In the genomic region with DNA sequence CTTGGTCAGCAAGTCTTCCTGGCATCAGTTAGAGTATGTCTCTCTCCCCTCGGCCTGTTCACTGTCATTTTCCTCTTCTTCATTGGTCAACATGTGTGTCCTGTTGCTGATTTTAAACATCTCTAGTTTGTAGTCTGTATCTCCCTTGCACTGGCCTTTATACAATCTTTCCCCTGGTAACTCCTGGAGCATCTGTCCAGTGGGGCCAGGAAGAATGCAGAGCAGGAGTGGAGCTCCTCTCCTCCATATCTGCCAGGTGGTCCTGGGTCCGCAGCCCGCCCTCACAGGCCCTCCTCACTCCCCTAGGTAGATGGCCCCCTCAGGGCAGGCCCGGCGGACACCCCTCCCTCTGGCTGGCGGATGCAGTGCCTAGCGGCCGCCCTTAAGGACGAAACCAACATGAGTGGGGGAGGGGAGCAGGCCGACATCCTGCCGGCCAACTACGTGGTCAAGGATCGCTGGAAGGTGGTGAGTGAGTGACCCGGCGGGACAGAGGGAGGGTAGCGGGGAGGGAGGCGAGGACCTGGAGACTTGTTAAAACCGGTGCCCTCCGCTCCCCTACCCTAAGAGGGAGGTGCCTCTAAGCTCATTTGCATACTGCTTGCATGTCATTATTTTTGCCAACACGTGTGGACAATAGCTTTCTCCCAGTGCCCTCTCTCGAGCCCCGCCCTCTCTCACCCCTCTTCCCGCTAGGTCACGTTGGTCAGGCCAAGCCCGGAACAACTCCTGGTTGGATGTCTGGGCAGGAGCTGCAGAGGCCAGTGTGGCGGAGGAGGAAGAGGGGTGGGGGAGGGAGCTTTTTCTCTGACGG, we compare ENCODE assay signal across 8 cellular contexts. TPM values are rescaled to one million over a fixed set of nuclear protein-coding genes. Genes with fewer than 3 reads are reported as not detected.
A peak's percentile ranks its signal among the peaks of the same experiment; 100 is the strongest.
DNase-seq lines count a peak whose midpoint lies in the region; ATAC-seq and TF ChIP-seq lines count a peak whose summit lies in the region.

No MANE protein-coding gene starts in this region.

- H3K4me3 ChIP-seq in SJCRH30 (peak overlapping the region; percentile 43), endodermal cell (ENCODE audit: low read length) (peak overlapping the region; percentile 84), mucosa of descending colon (no peak overlapping the region), urinary bladder (ENCODE audit: low read depth, low read length) (peak overlapping the region; percentile 21)

- H3K27me3 Mint-ChIP-seq in CD14-positive monocyte (ENCODE audit: low read depth in 3 of 3) (peaks cover 23 to 40% (median 37%) of the 10 kb centered on the region in 3 donors), endodermal cell (ENCODE audit: insufficient read depth) (peaks cover 35% of the 10 kb centered on the region)

- H3K27ac ChIP-seq in SJCRH30 (no peak overlapping the region), endodermal cell (ENCODE audit: low read depth, low read length) (peak overlapping the region; percentile 48), urinary bladder (ENCODE audit: low read depth) (no peak overlapping the region)

- peaks cover 0 to 6% (median 0%) of the 10 kb centered on the region in 7 donors for H3K9me3 Mint-ChIP-seq in CD14-positive monocyte
- H3K9me3 Mint-ChIP-seq in endodermal cell: no peaks in the 10 kb centered on the region

- H3K27me3 ChIP-seq in SJCRH30 (peaks cover 23% of the 10 kb centered on the region), endodermal cell (ENCODE audit: control insufficient read depth, insufficient read depth, low read length, poor library complexity, severe bottlenecking) (peaks cover 69% of the 10 kb centered on the region)

- no peak overlapping the region for H3K4me3 Mint-ChIP-seq in CD14-positive monocyte
- peak overlapping the region; percentile 78 for H3K4me3 Mint-ChIP-seq in endodermal cell

- ATAC-seq in GM18909 (IDR thresholded peaks at IDR 0.05; ENCODE audit: poor library complexity, unreplicated experiment): peak; percentile 20
- ATAC-seq in HG03196 (IDR thresholded peaks at IDR 0.05; ENCODE audit: unreplicated experiment): peak; percentile 15
- peak; percentile 74 for ATAC-seq in mucosa of descending colon

- TF ChIP-seq CTCF in CD14-positive monocyte (IDR thresholded peaks at IDR 0.05): no peak
- no peak for TF ChIP-seq CTCF in endodermal cell (conservative IDR thresholded peaks at IDR 0.05)
- no peak for TF ChIP-seq CTCF in mucosa of descending colon (IDR thresholded peaks at IDR 0.05)

- no peaks in the 10 kb centered on the region for H3K36me3 ChIP-seq in SJCRH30
- no peaks in the 10 kb centered on the region for H3K36me3 ChIP-seq in endodermal cell (ENCODE audit: control insufficient read depth, insufficient read depth, low read length)
- H3K36me3 ChIP-seq in mucosa of descending colon (ENCODE audit: low read depth): no peaks in the 10 kb centered on the region
- no peaks in the 10 kb centered on the region for H3K36me3 ChIP-seq in urinary bladder (ENCODE audit: insufficient read depth)

- DNase-seq in CD14-positive monocyte (ENCODE audit: low spot score) (no peak), SJCRH30 (peak; percentile 27 to 39), endodermal cell (peak; percentile 96), mucosa of descending colon (peak; percentile 60 to 80 (median 72)), GOT3 (lab: John Stamatoyannopoulos, UW) (no peak)

- 0 to 9% methylated on average over 2 to 27 of the region's 27 CpGs for WGBS in endodermal cell (ENCODE audit: insufficient coverage in 1 of 2, insufficient read length in 1 of 2), 2 experiments
- WGBS in urinary bladder: 17% methylated on average over 27 of the region's 27 CpGs

- no peak overlapping the region for H3K9ac ChIP-seq in endodermal cell (ENCODE audit: extremely low read depth, low read length, poor library complexity, severe bottlenecking)

- H3K4me1 ChIP-seq in SJCRH30 (no peaks in the 10 kb centered on the region; the same call in 1 of the 2 replicates), endodermal cell (ENCODE audit: control insufficient read depth, insufficient read depth, low read length) (no peaks in the 10 kb centered on the region), mucosa of descending colon (ENCODE audit: low read depth) (peaks cover 12% of the 10 kb centered on the region), urinary bladder (ENCODE audit: insufficient read depth) (peaks cover 2% of the 10 kb centered on the region)

- intact Hi-C loops in CD14-positive monocyte (cut with micrococcal nuclease) (loop anchor here in 1 of 2 donors (10.0 kb wide), 1 partner anchor 72 kb away; the partner anchor contains the start of gene SRF), mucosa of descending colon (cut with DNase I, micrococcal nuclease) (no loop called here)

- H3K36me3 Mint-ChIP-seq in CD14-positive monocyte: no peaks in the 10 kb centered on the region
- no peaks in the 10 kb centered on the region for H3K36me3 Mint-ChIP-seq in endodermal cell (ENCODE audit: low read depth)

- H3K9me3 ChIP-seq in SJCRH30 (replicated peaks) (no peaks in the 10 kb centered on the region), endodermal cell (ENCODE audit: control insufficient read depth, low read length) (no peaks in the 10 kb centered on the region), mucosa of descending colon (no peaks in the 10 kb centered on the region)

- H3K4me1 Mint-ChIP-seq in CD14-positive monocyte: peaks cover 26% of the 10 kb centered on the region
- peaks cover 19% of the 10 kb centered on the region for H3K4me1 Mint-ChIP-seq in endodermal cell

- H3K27ac Mint-ChIP-seq in CD14-positive monocyte: peak overlapping the region in 6 of 7 donors; percentile 35 to 81 (median 48)
- H3K27ac Mint-ChIP-seq in endodermal cell: peak overlapping the region; percentile 84

RNA-seq across cellular contexts. Expression of gene TTBK1, which starts 3.2 kb away (rescaled TPM):
- not detected for polyA plus RNA-seq in CD14-positive monocyte
- not detected in 2 replicates for total RNA-seq in SJCRH30 (2014; rRNA removed; shearing (Covaris generic))
- total RNA-seq in endodermal cell: under 1 TPM; 0.62 TPM
- polyA plus RNA-seq in endodermal cell (2013, experiment 1 of 2): 2.1 TPM
- 1.6 TPM for polyA plus RNA-seq in endodermal cell (2013, experiment 2 of 2)
- under 1 TPM; 0.24 to 0.95 (median 0.93) TPM for total RNA-seq in mucosa of descending colon
- total RNA-seq in urinary bladder: 0.32 TPM
- polyA plus RNA-seq in urinary bladder: 0.20 TPM

RNA-seq across cellular contexts. Expression of gene DNPH1, which starts 17.2 kb away (rescaled TPM):
- polyA plus RNA-seq in CD14-positive monocyte (10 to 100 TPM; 42.7 to 55.4 TPM), urinary bladder (108 TPM)
- total RNA-seq in SJCRH30 (2014; rRNA removed; shearing (Covaris generic)): 23.8 and 31.4 TPM in 2 replicates
- total RNA-seq in endodermal cell (10 to 100 TPM; 48.2 to 66.5 TPM), mucosa of descending colon (10 to 100 TPM; 42.7 to 69.0 (median 45.7) TPM), urinary bladder (18.2 TPM)
- 64.4 TPM for polyA plus RNA-seq in endodermal cell (2013, experiment 1 of 2)
- polyA plus RNA-seq in endodermal cell (2013, experiment 2 of 2): 61.0 TPM

RNA-seq across cellular contexts. Expression of gene SLC22A7, which starts 51.6 kb away (rescaled TPM):
- polyA plus RNA-seq in CD14-positive monocyte (not detected), urinary bladder (0.15 TPM)
- total RNA-seq in SJCRH30 (2014; rRNA removed; shearing (Covaris generic)): not detected in 2 replicates
- total RNA-seq in endodermal cell (not detected), mucosa of descending colon (under 1 TPM in 1 of 3 donors, not detected in 2; 0.32 TPM), urinary bladder (not detected)
- polyA plus RNA-seq in endodermal cell (2013, experiment 1 of 2): not detected
- polyA plus RNA-seq in endodermal cell (2013, experiment 2 of 2): not detected

Comparison
In these comparisons a context has a peak if more than half of its experiments do, and no peak if none do; other contexts are left out.
1. DNase-seq: peak in SJCRH30 (2 of 2), endodermal cell (single experiment) and mucosa of descending colon (3 of 3); none in CD14-positive monocyte (single experiment) and GOT3 (single experiment).
2. ATAC-seq: peak in every context shown above with its lines; median percentile 74 in mucosa of descending colon; 20 in GM18909; 15 in HG03196.